In the genomic region with DNA sequence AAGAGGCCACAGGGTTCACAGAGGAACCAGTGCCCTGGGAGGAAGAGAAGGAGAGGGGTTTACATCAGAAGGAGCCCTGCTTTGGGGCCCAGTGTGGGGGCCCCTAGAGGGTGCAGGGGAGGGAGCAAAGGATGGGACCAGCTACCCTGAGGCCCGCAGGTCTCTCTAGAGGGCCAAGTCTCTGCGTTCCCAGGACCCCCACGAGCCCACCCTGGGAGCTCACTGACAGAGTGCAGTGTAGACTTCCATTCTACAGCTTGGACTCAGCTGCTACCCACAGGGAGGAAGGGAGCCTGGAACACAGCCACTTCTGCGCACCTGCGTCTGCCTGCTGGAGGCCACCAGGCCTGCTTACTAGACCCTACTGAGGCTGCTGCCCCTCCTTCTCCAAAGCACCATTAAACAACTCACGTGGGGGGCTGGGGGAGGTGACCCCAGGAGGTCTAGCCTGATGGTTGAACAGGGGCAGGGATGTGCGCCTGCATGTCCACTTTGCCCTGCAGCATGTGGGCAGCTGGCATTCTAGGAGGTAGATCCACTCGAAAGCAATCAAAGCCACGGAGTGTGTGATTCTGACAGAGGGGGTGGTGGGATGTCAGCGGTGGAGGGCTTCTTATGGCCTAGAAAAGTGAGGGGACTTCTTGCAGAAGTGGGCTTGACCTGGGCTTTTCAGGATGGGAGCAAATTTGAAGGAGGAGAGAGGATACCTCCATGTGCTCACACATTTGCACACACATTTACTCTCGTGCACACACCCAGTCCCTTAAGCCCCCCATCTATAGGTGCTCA, we compare ENCODE assay signal across 12 cellular contexts.
A peak's percentile ranks its signal among the peaks of the same experiment; 100 is the strongest.
DNase-seq lines count a peak whose midpoint lies in the region; TF ChIP-seq lines count a peak whose summit lies in the region.
"Had no signal": no experiment of that assay in that cellular context is flagged by ENCODE, and none has a peak within 500 bp of the region (broad histone marks: within the 10 kb centered on the region; RNA-seq: fewer than 3 reads in every experiment).

No MANE protein-coding gene starts in this region.

- no peaks in the 10 kb centered on the region for H3K79me2 ChIP-seq in SU-DHL-6 (ENCODE audit: insufficient read depth, low read length)

- H2AFZ ChIP-seq in SU-DHL-6 (ENCODE audit: low read depth, low read length, severe bottlenecking), result no peak overlapping the region

- H3K27ac ChIP-seq in SU-DHL-6 (ENCODE audit: low read depth, low read length) (peak overlapping the region; percentile 95), iPS-20b (ENCODE audit: low read length) (no peak overlapping the region), stomach (peak overlapping the region; percentile 37 to 89 (median 70))
- H3K27ac ChIP-seq: C4-2B, SJSA1 had no signal

- WGBS in stomach, 5 donors, result 71 to 81% (median 74%) methylated on average over 7 to 11 of the region's 11 CpGs

- H3K4me3 Mint-ChIP-seq in activated naive CD4-positive, alpha-beta T cell treated with anti-CD3 and anti-CD28 coated beads for 36 hours, result peak overlapping the region; percentile 25

- TF ChIP-seq EP300 in stomach (IDR thresholded peaks at IDR 0.05), result no peak

- H3K4me2 ChIP-seq in SU-DHL-6 (ENCODE audit: low read depth, low read length, poor library complexity, severe bottlenecking), result peak overlapping the region; percentile 57

- H3K4me1 Mint-ChIP-seq in activated naive CD4-positive, alpha-beta T cell treated with anti-CD3 and anti-CD28 coated beads for 36 hours (ENCODE audit: low read depth), result peaks cover 91% of the 10 kb centered on the region

- peak overlapping the region; percentile 76 for H3K27ac Mint-ChIP-seq in activated naive CD4-positive, alpha-beta T cell treated with anti-CD3 and anti-CD28 coated beads for 36 hours

- no peaks in the 10 kb centered on the region for H3K9me2 ChIP-seq in SU-DHL-6 (replicated peaks; ENCODE audit: insufficient read depth, low read length)

- H3K27me3 ChIP-seq in SU-DHL-6 (ENCODE audit: low read length) (no peaks in the 10 kb centered on the region), iPS-20b (ENCODE audit: insufficient read depth, low read length) (no peaks in the 10 kb centered on the region), stomach (no peaks in the 10 kb centered on the region)
- H3K27me3 ChIP-seq: SJSA1 had no signal

- peak overlapping the region; percentile 60 for H3K9ac ChIP-seq in SU-DHL-6 (ENCODE audit: low read length)
- peak overlapping the region; percentile 34; the same call in 1 of the 2 replicates for H3K9ac ChIP-seq in iPS-20b (ENCODE audit: low read depth, low read length)

- no peaks in the 10 kb centered on the region for H3K36me3 ChIP-seq in SU-DHL-6 (ENCODE audit: low read length)
- no peaks in the 10 kb centered on the region for H3K36me3 ChIP-seq in iPS-20b (ENCODE audit: insufficient read depth, low read depth, low read length)
- no peaks in the 10 kb centered on the region for H3K36me3 ChIP-seq in stomach
- H3K36me3 ChIP-seq: SJSA1 had no signal

- H3K9me3 Mint-ChIP-seq in activated naive CD4-positive, alpha-beta T cell treated with anti-CD3 and anti-CD28 coated beads for 36 hours, result no peaks in the 10 kb centered on the region

- H3K27me3 Mint-ChIP-seq in activated naive CD4-positive, alpha-beta T cell treated with anti-CD3 and anti-CD28 coated beads for 36 hours (ENCODE audit: low read depth), result no peaks in the 10 kb centered on the region

- H3F3A ChIP-seq in SU-DHL-6 (ENCODE audit: insufficient read depth), result peaks cover 66% of the 10 kb centered on the region

- TF ChIP-seq CTCF in SU-DHL-6 (IDR thresholded peaks at IDR 0.05; ENCODE audit: insufficient read depth, low read length, poor library complexity, severe bottlenecking) (no peak), stomach (IDR thresholded peaks at IDR 0.05) (no peak)

- H3K9me3 ChIP-seq in SU-DHL-6 (ENCODE audit: insufficient read depth, low read length) (no peaks in the 10 kb centered on the region), iPS-20b (ENCODE audit: insufficient read depth, low read depth, low read length) (no peaks in the 10 kb centered on the region), stomach (no peaks in the 10 kb centered on the region)
- H3K9me3 ChIP-seq: SJSA1 had no signal

- no peaks in the 10 kb centered on the region for H4K20me1 ChIP-seq in SU-DHL-6 (ENCODE audit: low read depth, low read length)

- DNase-seq in activated naive CD4-positive, alpha-beta T cell treated with anti-CD3 and anti-CD28 coated beads for 36 hours, result no peak
- DNase-seq in activated naive CD4-positive, alpha-beta T cell treated with Interleukin-2 at 50 U/mL for 16 hours, result no peak
- no peak for DNase-seq in stomach
- DNase-seq in amygdala (lab: John Stamatoyannopoulos, UW), result no peak
- no peak for DNase-seq in D341Med (ENCODE audit: low spot score)
- no peak for DNase-seq in cerebellum (ENCODE audit: low spot score)
- DNase-seq: foreskin melanocyte, NCI-H187 had no signal

- H3K36me3 Mint-ChIP-seq in activated naive CD4-positive, alpha-beta T cell treated with anti-CD3 and anti-CD28 coated beads for 36 hours (ENCODE audit: low read depth), result no peaks in the 10 kb centered on the region

- intact Hi-C loops in activated naive CD4-positive, alpha-beta T cell treated with anti-CD3 and anti-CD28 coated beads for 36 hours (cut with micrococcal nuclease), result loop anchor here (2.0 kb wide), 1 partner anchor 39 kb away; no protein-coding TSS in a partner anchor
- intact Hi-C loops in stomach (cut with DNase I; ENCODE audit: low total_unique reads), result no loop called here

- CTCF ChIA-PET in activated naive CD4-positive, alpha-beta T cell treated with anti-CD3 and anti-CD28 coated beads for 36 hours (lab: Charles Lee), result interaction anchor here (0.5 to 16.5 kb wide), 7 partner anchors 14 to 405 kb away, joined by 3 to 505 read pairs (median 4); a partner anchor contains a TSS

- peaks cover 13% of the 10 kb centered on the region for H3K4me1 ChIP-seq in iPS-20b (ENCODE audit: insufficient read depth, low read length)
- H3K4me1 ChIP-seq in stomach, result peaks cover 42 to 76% (median 43%) of the 10 kb centered on the region in 4 donors

- H3K4me3 ChIP-seq in SU-DHL-6 (ENCODE audit: insufficient read depth, low read length, poor library complexity, severe bottlenecking) (no peak overlapping the region), iPS-20b (ENCODE audit: low read length) (no peak overlapping the region), stomach (no peak overlapping the region)
- H3K4me3 ChIP-seq: SJSA1 had no signal

- TF ChIP-seq POLR2A in stomach (IDR thresholded peaks at IDR 0.05), result no peak
